In genomic region chr5:163434410-163434866, GRCh38 we compare ENCODE assay signal across 12 cellular contexts. TPM values are rescaled to one million over a fixed set of nuclear protein-coding genes. Genes with fewer than 3 reads are reported as not detected.
A peak's percentile ranks its signal among the peaks of the same experiment; 100 is the strongest.
DNase-seq lines count a peak whose midpoint lies in the region; ATAC-seq and TF ChIP-seq lines count a peak whose summit lies in the region.
"Had no signal": no experiment of that assay in that cellular context is flagged by ENCODE, and none has a peak within 500 bp of the region (broad histone marks: within the 10 kb centered on the region; RNA-seq: fewer than 3 reads in every experiment).

No MANE protein-coding gene starts in this region.

- in situ Hi-C loops in Panc1 (cut with HindIII; ENCODE audit: low pct_unique_long_range_greater_than_20kb, low sequenced_read_pairs) (no loop called here), HAP-1 (cut with MboI; ENCODE audit: low sequenced_read_pairs) (no loop called here)

- intact Hi-C loops in Panc1 (cut with micrococcal nuclease; ENCODE audit: unreplicated experiment) (no loop called here), ovary (cut with DNase I) (loop anchor here in 1 of 4 donors (10.0 kb wide), 1 partner anchor 70 kb away; the partner anchor contains the start of gene MAT2B)

- ATAC-seq in GM23338 (no peak), Panc1 (peak; percentile 45)

- CTCF ChIA-PET in Panc1 (lab: Charles Lee): no interaction called here

- no peak for TF ChIP-seq POLR2A in ovary (IDR thresholded peaks at IDR 0.05)

- H3K36me3 ChIP-seq in GM23338 (ENCODE audit: insufficient read depth): peaks cover 6% of the 10 kb centered on the region
- H3K36me3 ChIP-seq in Panc1 (ENCODE audit: control insufficient read depth, insufficient read depth, low read length): peaks cover 5% of the 10 kb centered on the region
- H3K36me3 ChIP-seq in ovary: no peaks in the 10 kb centered on the region
- H3K36me3 ChIP-seq in HAP-1 (replicated peaks): peaks cover 5% of the 10 kb centered on the region
- H3K36me3 ChIP-seq: neutrophil had no signal

- peaks cover 12% of the 10 kb centered on the region for H3K4me1 ChIP-seq in GM23338 (ENCODE audit: insufficient read depth)
- peaks cover 21% of the 10 kb centered on the region for H3K4me1 ChIP-seq in Panc1 (ENCODE audit: control insufficient read depth, insufficient read depth, low read length)
- peaks cover 9% of the 10 kb centered on the region for H3K4me1 ChIP-seq in ovary (ENCODE audit: insufficient read depth)
- H3K4me1 ChIP-seq in HAP-1: peaks cover 11% of the 10 kb centered on the region

- 0 out of 2 replicates have a peak, but pooled peaks cover 5% of the 10 kb centered on the region for H3F3A ChIP-seq in GM23338 (replicated peaks; ENCODE audit: low read depth)

- H3K27ac ChIP-seq in GM23338 (ENCODE audit: low read depth): no peak overlapping the region
- peak overlapping the region; percentile 3; the same call in 1 of the 2 replicates for H3K27ac ChIP-seq in Panc1 (ENCODE audit: low read length)
- H3K27ac ChIP-seq in epithelial cell of prostate: no peak overlapping the region
- no peak overlapping the region for H3K27ac ChIP-seq in ovary
- H3K27ac ChIP-seq: GM23248, neutrophil had no signal

- H3K79me2 ChIP-seq in GM23338 (replicated peaks; ENCODE audit: insufficient read depth): peaks cover 16% of the 10 kb centered on the region

- no peak overlapping the region for H3K27ac Mint-ChIP-seq in GM23338
- H3K27ac Mint-ChIP-seq: activated T-helper 1 cell treated with anti-CD3 and anti-CD28 coated beads, Interleukin-12 subunit alpha, Interleukin-12 subunit beta, Interleukin-2, Interleukin-4 antibody, amounts not matched to agents 30 ng/mL and 10 ng/mL and 1 ng/mL, durations not matched to agents 14 hours and 24 hours and 36 hours; dendritic cell treated with granulocyte-macrophage colony-stimulating factor and Interleukin-4, amounts not matched to agents 40 ng/mL and 50 ng/mL, for 4 days had no signal

- H3K9me3 Mint-ChIP-seq in GM23338: no peaks in the 10 kb centered on the region; the same call in 2 of the 3 replicates
- H3K9me3 Mint-ChIP-seq: activated T-helper 1 cell treated with anti-CD3 and anti-CD28 coated beads, Interleukin-12 subunit alpha, Interleukin-12 subunit beta, Interleukin-2, Interleukin-4 antibody, amounts not matched to agents 30 ng/mL and 10 ng/mL and 1 ng/mL, durations not matched to agents 14 hours and 24 hours and 36 hours; dendritic cell treated with granulocyte-macrophage colony-stimulating factor and Interleukin-4, amounts not matched to agents 40 ng/mL and 50 ng/mL, for 4 days had no signal

- no peak overlapping the region for H2AFZ ChIP-seq in GM23338
- H2AFZ ChIP-seq: GM23248 had no signal

- H3K27me3 ChIP-seq in GM23338 (ENCODE audit: insufficient read depth) (no peaks in the 10 kb centered on the region), Panc1 (ENCODE audit: control insufficient read depth, insufficient read depth, low read length) (no peaks in the 10 kb centered on the region), ovary (no peaks in the 10 kb centered on the region), HAP-1 (ENCODE audit: low read depth) (no peaks in the 10 kb centered on the region)
- H3K27me3 ChIP-seq: neutrophil had no signal

- no peak overlapping the region for H3K4me3 ChIP-seq in GM23338
- H3K4me3 ChIP-seq in Panc1 (ENCODE audit: low read depth in 2 of 2, low read length in 2 of 2): no peak overlapping the region
- no peak overlapping the region for H3K4me3 ChIP-seq in ovary
- no peak overlapping the region for H3K4me3 ChIP-seq in HAP-1
- H3K4me3 ChIP-seq: GM23248 had no signal

- 3 to 14% (median 4%) methylated on average over 3 of the region's 3 CpGs for WGBS in ovary, 3 donors

- no peak for TF ChIP-seq EP300 in ovary (IDR thresholded peaks at IDR 0.05)

- BruUV-seq in Panc1 (replicated peaks; lab: Mats Ljungman, UMichigan): no TSS peak

- peak overlapping the region; percentile 21; the same call in 1 of the 3 replicates for H3K4me3 Mint-ChIP-seq in GM23338
- H3K4me3 Mint-ChIP-seq: activated T-helper 1 cell treated with anti-CD3 and anti-CD28 coated beads, Interleukin-12 subunit alpha, Interleukin-12 subunit beta, Interleukin-2, Interleukin-4 antibody, amounts not matched to agents 30 ng/mL and 10 ng/mL and 1 ng/mL, durations not matched to agents 14 hours and 24 hours and 36 hours; dendritic cell treated with granulocyte-macrophage colony-stimulating factor and Interleukin-4, amounts not matched to agents 40 ng/mL and 50 ng/mL, for 4 days had no signal

- H3K4me1 Mint-ChIP-seq in GM23338: peaks cover 24% of the 10 kb centered on the region; the same call in 2 of the 3 replicates

- DNase-seq in GM23338 (ENCODE audit: low spot score) (no peak), Panc1 (ENCODE audit: low read depth, low spot score) (no peak), epithelial cell of prostate (ENCODE audit: low read depth, low spot score) (peak; percentile 64), ovary (peak in 3 of 5 donors; percentile 19 to 31 (median 23)), SHP77 (lab: John Stamatoyannopoulos, UW) (no peak), HAP-1 (ENCODE audit: low spot score in 2 of 2) (no peak), islet precursor cell (no peak)
- DNase-seq: GM23248, T-helper 9 cell had no signal

- H4K20me1 ChIP-seq in GM23338 (replicated peaks; ENCODE audit: insufficient read depth): peaks cover 14% of the 10 kb centered on the region

- H3K9me2 ChIP-seq in GM23338 (ENCODE audit: insufficient read depth): peaks cover 6% of the 10 kb centered on the region; the same call in 1 of the 2 replicates

- H3K9me3 ChIP-seq in Panc1 (ENCODE audit: control insufficient read depth, insufficient read depth, low read depth, low read length) (no peaks in the 10 kb centered on the region), ovary (no peaks in the 10 kb centered on the region), HAP-1 (no peaks in the 10 kb centered on the region)
- H3K9me3 ChIP-seq: neutrophil had no signal

- POLR2A ChIA-PET in Panc1 (lab: Charles Lee): no interaction called here

- H3K4me2 ChIP-seq in GM23338: no peak overlapping the region

- H3K36me3 Mint-ChIP-seq in GM23338 (ENCODE audit: low read depth): peaks cover 16% of the 10 kb centered on the region

- TF ChIP-seq CTCF in GM23338 (conservative IDR thresholded peaks at IDR 0.05; ENCODE audit: low read depth in 2 of 2) (no peak), Panc1 (IDR thresholded peaks at IDR 0.05) (no peak), ovary (IDR thresholded peaks at IDR 0.05) (no peak)

- peaks cover 5% of the 10 kb centered on the region for H3K27me3 Mint-ChIP-seq in GM23338 (ENCODE audit: insufficient read depth, low read depth, poor library complexity)
- H3K27me3 Mint-ChIP-seq: dendritic cell treated with granulocyte-macrophage colony-stimulating factor and Interleukin-4, amounts not matched to agents 40 ng/mL and 50 ng/mL, for 4 days had no signal

TF ChIP-seq in GM23338, 12 proteins besides CTCF, POLR2A, EP300 and RAD21 (continues in another document):
- no peak for TF ChIP-seq NANOG (IDR thresholded peaks at IDR 0.05; ENCODE audit: borderline replicate concordance)
- no peak for TF ChIP-seq EZH2 (IDR thresholded peaks at IDR 0.05; ENCODE audit: low read depth, unreplicated experiment)

RNA-seq across cellular contexts. Expression of gene CCNG1, which starts 3.0 kb away (rescaled TPM):
- 487 and 496 TPM in 2 replicates for total RNA-seq in GM23338 (2014; rRNA removed; shearing (Covaris generic))
- polyA plus RNA-seq in GM23338 (2016; fragmentation: Nextera tagmentation; extraction: Ambion mirVana) (431 and 489 TPM in 2 replicates), ovary (100 to 1,000 TPM; 158 to 168 TPM)
- total RNA-seq in Panc1 (2021; ENCODE audit: unreplicated experiment) (117 TPM), ovary (100 to 1,000 TPM; 155 to 250 (median 211) TPM)
- 53.0 TPM for polyA plus RNA-seq in Panc1 (2012; ENCODE audit: insufficient read length)

RNA-seq across cellular contexts. Expression of gene NUDCD2, which starts 25.5 kb away (rescaled TPM):
- 14.6 and 23.2 TPM in 2 replicates for total RNA-seq in GM23338 (2014; rRNA removed; shearing (Covaris generic))
- polyA plus RNA-seq in GM23338 (2016; fragmentation: Nextera tagmentation; extraction: Ambion mirVana) (112 and 123 TPM in 2 replicates), ovary (1 to 10 TPM; 8.4 to 9.5 TPM)
- total RNA-seq in Panc1 (2021; ENCODE audit: unreplicated experiment) (58.6 TPM), ovary (10 to 100 TPM in 6 of 7 donors, 1 to 10 TPM in 1; 6.8 to 26.0 (median 19.6) TPM)
- 57.1 TPM for polyA plus RNA-seq in Panc1 (2012; ENCODE audit: insufficient read length)

RNA-seq across cellular contexts. Expression of gene HMMR, which starts 26.0 kb away (rescaled TPM):
- 54.8 and 77.9 TPM in 2 replicates for total RNA-seq in GM23338 (2014; rRNA removed; shearing (Covaris generic))
- polyA plus RNA-seq in GM23338 (2016; fragmentation: Nextera tagmentation; extraction: Ambion mirVana) (120 and 163 TPM in 2 replicates), ovary (under 1 TPM; 0.23 to 0.77 TPM)
- total RNA-seq in Panc1 (2021; ENCODE audit: unreplicated experiment) (42.5 TPM), ovary (1 to 10 TPM in 1 of 7 donors, under 1 TPM in 5, not detected in 1; 0.10 to 1.4 (median 0.27) TPM)
- polyA plus RNA-seq in Panc1 (2012; ENCODE audit: insufficient read length): 10.5 TPM

Comparison
In these comparisons a context has a peak if more than half of its experiments do, and no peak if none do; other contexts are left out.
1. DNase-seq: peak in epithelial cell of prostate (single experiment) and ovary (3 of 5); none in GM23338 (single experiment), Panc1 (single experiment), SHP77 (0 of 2), HAP-1 (0 of 2) and islet precursor cell (single experiment).
2. RNA of gene HMMR, which starts 26.0 kb away (total RNA-seq): 54.8 to 77.9 TPM in GM23338 and 42.5 TPM in Panc1 (single experiment); 0.10 to 1.4 TPM in ovary; every median in the first group is over 10 times any median in the second.